In the genomic region with DNA sequence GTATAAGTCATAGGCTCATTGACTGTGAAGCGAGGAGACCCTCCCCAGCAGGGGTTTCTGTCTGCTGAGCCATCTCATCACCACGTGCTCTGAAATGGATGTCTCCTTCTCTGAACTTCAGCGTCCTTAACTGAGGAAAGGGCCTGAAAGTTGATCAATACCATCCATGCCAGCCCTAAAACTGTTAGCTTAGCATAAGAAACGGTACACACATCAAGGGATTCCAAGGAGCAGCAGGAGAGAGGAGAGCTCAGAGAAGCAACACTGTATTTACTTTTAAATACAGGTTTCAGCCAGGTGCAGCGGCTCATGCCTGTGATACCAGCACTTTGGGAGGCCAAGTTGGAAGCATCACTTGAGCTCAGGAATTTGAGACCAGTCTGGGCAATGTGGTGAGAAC, we compare ENCODE assay signal across 24 cellular contexts.
DNase-seq lines count a peak whose midpoint lies in the region; ATAC-seq, FAIRE-seq and TF ChIP-seq lines count a peak whose summit lies in the region.
"Had no signal": no experiment of that assay in that cellular context is flagged by ENCODE, and none has a peak within 500 bp of the region (broad histone marks: within the 10 kb centered on the region; RNA-seq: fewer than 3 reads in every experiment).

No MANE protein-coding gene starts in this region.

- DNase-seq in activated CD8-positive, alpha-beta memory T cell treated with anti-CD3 and anti-CD28 coated beads for 24 hours = peak; percentile 7
- DNase-seq in activated CD8-positive, alpha-beta memory T cell treated with anti-CD3 and anti-CD28 coated beads, Interleukin-2, amount 50 U/mL, for 4 hours = no peak
- DNase-seq in colonic mucosa (peak; percentile 5), left lobe of liver (ENCODE audit: low spot score) (peak; percentile 14), vagina (ENCODE audit: extremely low spot score in 2 of 2) (peak; percentile 12 to 13), Karpas-422 (no peak), GM19239 (ENCODE audit: insufficient read length, low spot score) (no peak)
- DNase-seq in stimulated activated naive CD8-positive, alpha-beta T cell treated with anti-CD3 and anti-CD28 coated beads, Interleukin-15, amount 100 ng/mL, for 72 hours = no peak
- DNase-seq: ACHN; CD4-positive, alpha-beta T cell; COR-L47; DMS 273 treated with DMSO at 0.1 percent for 48 hours; DMS79 treated with DMSO at 0.1 percent for 48 hours; GOT3; MG63; NCI-H1417; NCI-H187 treated with DMSO at 0.1 percent for 48 hours; NCI-H2107; NCI-H446 treated with DMSO at 0.1 percent for 48 hours; NCI-H526 treated with DMSO at 0.1 percent for 48 hours; Right ventricle myocardium superior had no signal

- no peak overlapping the region for H3K4me3 Mint-ChIP-seq in stimulated activated naive CD8-positive, alpha-beta T cell treated with anti-CD3 and anti-CD28 coated beads, Interleukin-15, amount 100 ng/mL, for 72 hours
- H3K4me3 Mint-ChIP-seq: CD4-positive, alpha-beta T cell had no signal

- H4K20me1 ChIP-seq in Karpas-422 (ENCODE audit: insufficient read depth, low read depth, low read length) = no peaks in the 10 kb centered on the region
- H4K20me1 ChIP-seq: BLaER1 had no signal

- no peak for FAIRE-seq in GM19239 (lab: Jason Lieb, UNC)
- FAIRE-seq: GM12878 had no signal

- H3K27me3 Mint-ChIP-seq in stimulated activated naive CD8-positive, alpha-beta T cell treated with anti-CD3 and anti-CD28 coated beads, Interleukin-15, amount 100 ng/mL, for 72 hours = no peaks in the 10 kb centered on the region
- H3K27me3 Mint-ChIP-seq: CD4-positive, alpha-beta T cell had no signal

- H3K9me3 ChIP-seq in colonic mucosa (no peaks in the 10 kb centered on the region), vagina (peaks cover 4% of the 10 kb centered on the region), Karpas-422 (ENCODE audit: low read length) (no peaks in the 10 kb centered on the region)

- H3K4me1 ChIP-seq in colonic mucosa (no peaks in the 10 kb centered on the region), vagina (no peaks in the 10 kb centered on the region), Karpas-422 (ENCODE audit: low read length) (no peaks in the 10 kb centered on the region)
- H3K4me1 ChIP-seq: BLaER1 had no signal

- H3K27ac Mint-ChIP-seq in stimulated activated naive CD8-positive, alpha-beta T cell treated with anti-CD3 and anti-CD28 coated beads, Interleukin-15, amount 100 ng/mL, for 72 hours = peak overlapping the region in 1 of 2 donors; percentile 58
- H3K27ac Mint-ChIP-seq: CD4-positive, alpha-beta T cell had no signal

- no peaks in the 10 kb centered on the region for H3K4me1 Mint-ChIP-seq in stimulated activated naive CD8-positive, alpha-beta T cell treated with anti-CD3 and anti-CD28 coated beads, Interleukin-15, amount 100 ng/mL, for 72 hours

- H3K36me3 ChIP-seq in colonic mucosa (no peaks in the 10 kb centered on the region), vagina (peaks cover 0 to 3% of the 10 kb centered on the region in 2 donors), Karpas-422 (ENCODE audit: insufficient read depth, low read length) (no peaks in the 10 kb centered on the region)
- H3K36me3 ChIP-seq: MG63 had no signal

- H3K9ac ChIP-seq in colonic mucosa (ENCODE audit: low read depth in 2 of 2, low read length in 2 of 2) (no peak overlapping the region), Karpas-422 (ENCODE audit: low read length) (no peak overlapping the region)
- H3K9ac ChIP-seq: BLaER1 had no signal

- no peak for TF ChIP-seq POLR2A in vagina (IDR thresholded peaks at IDR 0.05)

- H3K4me2 ChIP-seq in Karpas-422 (ENCODE audit: low read depth, low read length, poor library complexity, severe bottlenecking) = no peak overlapping the region
- H3K4me2 ChIP-seq: BLaER1 had no signal

- H3K9me2 ChIP-seq in Karpas-422 (replicated peaks; ENCODE audit: insufficient read depth, low read length) = no peaks in the 10 kb centered on the region

- no peak for ATAC-seq in left lobe of liver
- no peak for ATAC-seq in stimulated activated naive CD8-positive, alpha-beta T cell treated with anti-CD3 and anti-CD28 coated beads, Interleukin-15, amount 100 ng/mL, for 72 hours
- ATAC-seq: GM12878 had no signal

- H2AFZ ChIP-seq in Karpas-422 (ENCODE audit: low read length) = no peak overlapping the region

- no peaks in the 10 kb centered on the region for H3K79me2 ChIP-seq in Karpas-422 (ENCODE audit: low read length)

- H3K27me3 ChIP-seq in colonic mucosa = no peaks in the 10 kb centered on the region
- H3K27me3 ChIP-seq in vagina = no peaks in the 10 kb centered on the region
- no peaks in the 10 kb centered on the region for H3K27me3 ChIP-seq in Karpas-422 (ENCODE audit: low read length)
- H3K27me3 ChIP-seq: BLaER1 had no signal

- H3K27ac ChIP-seq in colonic mucosa = no peak overlapping the region
- no peak overlapping the region for H3K27ac ChIP-seq in vagina
- no peak overlapping the region for H3K27ac ChIP-seq in Karpas-422 (ENCODE audit: low read length)
- H3K27ac ChIP-seq: 22Rv1, BLaER1 had no signal

- TF ChIP-seq CTCF in colonic mucosa (IDR thresholded peaks at IDR 0.05) = no peak
- no peak for TF ChIP-seq CTCF in vagina (IDR thresholded peaks at IDR 0.05)

- H3K9me3 Mint-ChIP-seq in stimulated activated naive CD8-positive, alpha-beta T cell treated with anti-CD3 and anti-CD28 coated beads, Interleukin-15, amount 100 ng/mL, for 72 hours = peaks cover 16 to 23% of the 10 kb centered on the region in 2 donors

- intact Hi-C loops in colonic mucosa (cut with DNase I) = no loop called here
- intact Hi-C loops in vagina (cut with DNase I) = loop anchor here (10.0 kb wide), 1 partner anchor 505 kb away; a partner anchor contains a TSS

- no peak overlapping the region for H3K4me3 ChIP-seq in colonic mucosa
- H3K4me3 ChIP-seq in vagina = no peak overlapping the region
- no peak overlapping the region for H3K4me3 ChIP-seq in Karpas-422 (ENCODE audit: low read length)
- H3K4me3 ChIP-seq: BLaER1, GM12878, MG63 had no signal

Comparison
In these comparisons a context has a peak if more than half of its experiments do, and no peak if none do; other contexts are left out.
1. DNase-seq: peak in activated CD8-positive, alpha-beta memory T cell treated with anti-CD3 and anti-CD28 coated beads for 24 hours (single experiment), colonic mucosa (single experiment), left lobe of liver (single experiment) and vagina (2 of 2); none in activated CD8-positive, alpha-beta memory T cell treated with anti-CD3 and anti-CD28 coated beads, Interleukin-2, amount 50 U/mL, for 4 hours (single experiment), Karpas-422 (single experiment), GM19239 (single experiment) and stimulated activated naive CD8-positive, alpha-beta T cell treated with anti-CD3 and anti-CD28 coated beads, Interleukin-15, amount 100 ng/mL, for 72 hours (0 of 2).